Comparison of ENCODE assay signal across 1 cellular context in the genomic region with DNA sequence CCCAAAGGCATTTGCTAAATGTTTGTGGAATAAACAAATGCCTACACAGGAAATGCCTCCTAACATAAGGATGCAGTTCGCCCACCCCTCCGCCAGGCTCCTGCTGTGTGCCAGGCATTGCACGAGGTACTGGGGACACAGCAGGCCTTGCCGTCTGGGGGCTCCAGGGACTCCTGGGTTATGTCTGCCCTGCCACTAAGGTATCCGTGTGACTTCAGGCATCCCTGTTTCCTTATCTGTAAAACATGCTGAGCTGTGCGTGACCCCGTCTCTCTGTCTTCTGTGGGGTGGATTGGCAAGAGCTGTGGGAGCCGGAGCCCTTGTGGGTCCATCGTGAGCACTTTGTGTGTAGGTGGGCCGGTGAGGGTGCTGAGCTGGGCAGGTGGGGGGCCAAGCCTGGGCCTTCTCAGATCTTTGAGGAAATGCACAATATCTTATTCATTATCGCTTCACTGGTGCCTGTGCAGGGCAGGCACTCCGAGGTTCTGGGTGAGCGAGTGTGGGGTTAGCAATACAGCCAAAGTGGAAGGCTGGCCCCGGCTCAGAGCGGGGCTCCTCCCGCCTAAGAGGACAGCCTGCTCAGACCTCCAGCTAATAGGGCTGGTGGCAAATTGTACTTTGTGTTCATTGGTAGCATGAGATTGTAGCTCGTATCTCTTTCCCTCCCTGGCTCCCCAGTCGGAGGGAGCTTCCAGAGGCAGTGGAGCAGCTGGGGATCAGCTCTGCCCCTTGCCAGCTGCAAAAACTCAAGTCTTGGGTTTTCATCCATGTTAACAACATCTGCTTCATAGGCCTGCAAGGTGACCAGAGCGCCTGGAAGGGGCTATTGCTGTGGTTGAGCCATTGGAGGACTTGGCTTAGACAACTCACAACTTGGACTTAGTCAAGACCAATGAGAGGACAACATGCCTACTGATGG.
TF ChIP-seq lines count a peak whose summit lies in the region.

No MANE protein-coding gene starts in this region.

TF ChIP-seq in GM23338, 12 proteins besides CTCF, POLR2A, EP300 and RAD21 (continued from another document):
- no peak for TF ChIP-seq ZNF462 (CRISPR knock-in tag; IDR thresholded peaks at IDR 0.05)
- no peak for TF ChIP-seq ZNF331 (CRISPR knock-in tag; IDR thresholded peaks at IDR 0.05; ENCODE audit: low read depth)
TF ChIP-seq in GM23338: peak in this region for 0.
